21 cellular contexts compared by ENCODE assay signal in the genomic region with DNA sequence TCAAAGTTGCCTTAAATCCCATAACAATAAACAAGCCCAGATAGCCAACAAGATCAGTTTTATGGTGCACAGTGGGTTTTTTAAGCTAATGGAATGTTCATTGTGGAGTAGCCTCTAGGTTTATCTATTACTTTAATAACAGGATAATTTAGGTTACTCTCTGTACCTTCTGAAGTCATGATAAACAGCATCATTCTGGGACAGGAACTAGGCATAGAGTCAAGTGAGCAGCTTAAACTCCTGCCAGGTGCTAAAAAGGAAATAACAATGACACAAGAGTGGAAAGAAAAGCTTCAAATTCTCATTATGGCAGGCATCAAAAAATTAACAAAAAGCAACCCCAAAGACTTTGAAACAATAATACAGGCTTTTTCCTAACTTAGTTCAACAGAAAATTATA.
DNase-seq lines count a peak whose midpoint lies in the region; ATAC-seq and TF ChIP-seq lines count a peak whose summit lies in the region.
"Had no signal": no experiment of that assay in that cellular context is flagged by ENCODE, and none has a peak within 500 bp of the region (broad histone marks: within the 10 kb centered on the region; RNA-seq: fewer than 3 reads in every experiment).

No MANE protein-coding gene starts in this region.

- no peaks in the 10 kb centered on the region for H3K9me3 ChIP-seq in HUES48 (ENCODE audit: control insufficient read depth, insufficient read depth, low read length)
- H3K9me3 ChIP-seq in gastrocnemius medialis: no peaks in the 10 kb centered on the region

- H3K36me3 ChIP-seq in HUES48 (ENCODE audit: control insufficient read depth, insufficient read depth, low read length): no peaks in the 10 kb centered on the region
- no peaks in the 10 kb centered on the region for H3K36me3 ChIP-seq in gastrocnemius medialis
- H3K36me3 ChIP-seq: BLaER1 had no signal

- peak in 1 of 2 donors; percentile 47 for ATAC-seq in gastrocnemius medialis
- no peak for ATAC-seq in GM18511 (IDR thresholded peaks at IDR 0.05; ENCODE audit: unreplicated experiment)
- ATAC-seq: Panc1 had no signal

- peak; percentile 57 for DNase-seq in G401 (ENCODE audit: low spot score)
- peak; percentile 70 for DNase-seq in dermis microvascular lymphatic vessel endothelial cell (ENCODE audit: low read depth in 2 of 2)
- DNase-seq in gastrocnemius medialis: no peak
- no peak for DNase-seq in NCI-H1694 treated with DMSO at 0.1 percent for 48 hours (lab: John Stamatoyannopoulos, UW)
- DNase-seq in activated CD8-positive, alpha-beta memory T cell treated with anti-CD3 and anti-CD28 coated beads, Interleukin-2, amount 50 U/mL, for 48 hours: no peak
- DNase-seq: CD4-positive, CD25-positive, alpha-beta regulatory T cell; EL; H7; KBM-7; MM.1S; NCI-H1417; NCI-H1694; NCI-H2081; NCI-H2227 treated with DMSO at 0.1 percent for 48 hours; NCI-H526 treated with DMSO at 0.1 percent for 48 hours; SHP77 had no signal

- H3K9ac ChIP-seq in HUES48 (ENCODE audit: low read depth, low read length): no peak overlapping the region
- H3K9ac ChIP-seq: BLaER1 had no signal

- TF ChIP-seq CTCF in gastrocnemius medialis (IDR thresholded peaks at IDR 0.05 in 4 of 5, conservative IDR thresholded peaks at IDR 0.05 in 1 of 5): no peak

- H3K27me3 ChIP-seq in HUES48 (ENCODE audit: control insufficient read depth, insufficient read depth, low read length) (no peaks in the 10 kb centered on the region), gastrocnemius medialis (no peaks in the 10 kb centered on the region)
- H3K27me3 ChIP-seq: BLaER1 had no signal

- intact Hi-C loops in gastrocnemius medialis (cut with DNase I; ENCODE audit: low total_unique reads): no loop called here

- 0 out of 2 replicates have a peak overlapping the region, but pooled peaks have one; percentile 22 for H3K4me3 ChIP-seq in HUES48 (ENCODE audit: low read depth, low read length)
- no peak overlapping the region for H3K4me3 ChIP-seq in gastrocnemius medialis
- H3K4me3 ChIP-seq: BLaER1 had no signal

- no peak overlapping the region for H3K27ac ChIP-seq in HUES48 (ENCODE audit: low read depth, low read length)
- peak overlapping the region; percentile 11 to 51 (median 41) for H3K27ac ChIP-seq in gastrocnemius medialis
- H3K27ac ChIP-seq: BLaER1, RWPE1 had no signal

- TF ChIP-seq POLR2A in gastrocnemius medialis (IDR thresholded peaks at IDR 0.05): no peak

- peaks cover 16% of the 10 kb centered on the region for H3K4me1 ChIP-seq in HUES48 (ENCODE audit: control insufficient read depth, insufficient read depth, low read length)
- H3K4me1 ChIP-seq in gastrocnemius medialis: no peaks in the 10 kb centered on the region
- H3K4me1 ChIP-seq: BLaER1 had no signal

- in situ Hi-C loops in G401 (cut with HindIII; ENCODE audit: low sequenced_read_pairs): no loop called here
- in situ Hi-C loops in gastrocnemius medialis (cut with MboI; ENCODE audit: low sequenced_read_pairs in 4 of 4): no loop called here

Comparison
In these comparisons a context has a peak if more than half of its experiments do, and no peak if none do; other contexts are left out.
1. DNase-seq: peak in G401 (single experiment) and dermis microvascular lymphatic vessel endothelial cell (2 of 2); none in gastrocnemius medialis (0 of 2), NCI-H1694 treated with DMSO at 0.1 percent for 48 hours (single experiment) and activated CD8-positive, alpha-beta memory T cell treated with anti-CD3 and anti-CD28 coated beads, Interleukin-2, amount 50 U/mL, for 48 hours (single experiment).